In genomic region chr14:50362791-50363733, GRCh38 we compare ENCODE assay signal across 1 cellular context.
TF ChIP-seq lines count a peak whose summit lies in the region.

No MANE protein-coding gene starts in this region.

TF ChIP-seq in WTC11, 78 proteins besides CTCF, POLR2A, EP300 and RAD21 (continued from another document):
- TF ChIP-seq FOXP1 (CRISPR knock-in tag; IDR thresholded peaks at IDR 0.05; ENCODE audit: borderline replicate concordance) (no peak), PRRX2 (CRISPR knock-in tag; IDR thresholded peaks at IDR 0.05) (no peak), ATF1 (CRISPR knock-in tag; IDR thresholded peaks at IDR 0.05) (no peak), ARID4B (CRISPR knock-in tag; IDR thresholded peaks at IDR 0.05; ENCODE audit: borderline replicate concordance) (no peak), ZBTB43 (CRISPR knock-in tag; IDR thresholded peaks at IDR 0.05) (no peak), NR1H2 (CRISPR knock-in tag; IDR thresholded peaks at IDR 0.05) (no peak), ZNF263 (CRISPR knock-in tag; IDR thresholded peaks at IDR 0.05; ENCODE audit: low read depth) (no peak), FOXK1 (CRISPR knock-in tag; IDR thresholded peaks at IDR 0.05) (no peak), GABPB1 (CRISPR knock-in tag; IDR thresholded peaks at IDR 0.05) (no peak), PREB (CRISPR knock-in tag; IDR thresholded peaks at IDR 0.05; ENCODE audit: borderline replicate concordance) (no peak), ZNF512 (CRISPR knock-in tag; IDR thresholded peaks at IDR 0.05; ENCODE audit: borderline replicate concordance) (no peak)
